ENCODE assay signal across 24 cellular contexts in genomic region chr5:74957029-74957781, GRCh38.
"Had no signal": no experiment of that assay in that cellular context is flagged by ENCODE, and none has a peak within 500 bp of the region (broad histone marks: within the 10 kb centered on the region; RNA-seq: fewer than 3 reads in every experiment).

No MANE protein-coding gene starts in this region.

- ATAC-seq: activated CD4-positive, alpha-beta T cell treated with anti-CD3 and anti-CD28 coated beads for 36 hours; activated T-cell treated with anti-CD3 and anti-CD28 coated beads, Interleukin-2, amount 50 U/mL, for 72 hours; left ventricle myocardium superior; T-helper 17 cell; upper lobe of right lung had no signal

- H3K4me3 ChIP-seq: sigmoid colon, thoracic aorta, upper lobe of right lung had no signal

- FAIRE-seq: endometrium had no signal

- H3K27ac ChIP-seq: foreskin keratinocyte, sigmoid colon, thoracic aorta, upper lobe of right lung had no signal

- H3K4me3 Mint-ChIP-seq: activated B cell treated with CpG ODN at 0.5 μM for 24 hours; activated CD4-positive, alpha-beta memory T cell treated with anti-CD3 and anti-CD28 coated beads for 36 hours; activated CD4-positive, alpha-beta T cell treated with anti-CD3 and anti-CD28 coated beads for 36 hours; activated naive CD4-positive, alpha-beta T cell treated with anti-CD3 and anti-CD28 coated beads for 36 hours; activated naive CD8-positive, alpha-beta T cell treated with anti-CD3 and anti-CD28 coated beads, Interleukin-2, amount 10 ng/mL, durations not matched to agents 7 days and 5 days; activated T-cell treated with anti-CD3 and anti-CD28 coated beads, Interleukin-2, amount 50 U/mL, for 72 hours; T-helper 17 cell had no signal

- H3K9me3 Mint-ChIP-seq: activated CD4-positive, alpha-beta memory T cell treated with anti-CD3 and anti-CD28 coated beads for 36 hours; activated naive CD4-positive, alpha-beta T cell treated with anti-CD3 and anti-CD28 coated beads for 36 hours; activated naive CD8-positive, alpha-beta T cell treated with anti-CD3 and anti-CD28 coated beads, Interleukin-2, amount 10 ng/mL, durations not matched to agents 7 days and 5 days had no signal

- H3K36me3 Mint-ChIP-seq: activated CD4-positive, alpha-beta memory T cell treated with anti-CD3 and anti-CD28 coated beads for 36 hours; activated naive CD8-positive, alpha-beta T cell treated with anti-CD3 and anti-CD28 coated beads, Interleukin-2, amount 10 ng/mL, durations not matched to agents 7 days and 5 days had no signal

- H3K36me3 ChIP-seq: sigmoid colon, thoracic aorta, upper lobe of right lung had no signal

- H3K27me3 ChIP-seq: foreskin keratinocyte, sigmoid colon, upper lobe of right lung had no signal

- H3K4me1 ChIP-seq: sigmoid colon, upper lobe of right lung had no signal

- H3K4me1 Mint-ChIP-seq: activated B cell treated with CpG ODN at 0.5 μM for 24 hours; activated CD4-positive, alpha-beta T cell treated with anti-CD3 and anti-CD28 coated beads for 36 hours had no signal

- DNase-seq: activated B cell treated with CpG ODN at 0.5 μM for 24 hours; activated CD4-positive, alpha-beta memory T cell treated with anti-CD3 and anti-CD28 coated beads for 36 hours; activated CD4-positive, alpha-beta T cell treated with anti-CD3 and anti-CD28 coated beads for 36 hours; activated effector memory CD4-positive, alpha-beta T cell treated with Interleukin-2 at 50 U/mL for 16 hours; activated naive CD4-positive, alpha-beta T cell treated with anti-CD3 and anti-CD28 coated beads for 36 hours; activated naive CD8-positive, alpha-beta T cell treated with anti-CD3 and anti-CD28 coated beads, Interleukin-2, amount 10 ng/mL, durations not matched to agents 7 days and 5 days; activated T-cell treated with anti-CD3 and anti-CD28 coated beads, Interleukin-2, amount 50 U/mL, for 72 hours; amniotic stem cell; cortex of kidney; erythroblast; kidney glomerular epithelial cell; left ventricle myocardium superior; occipital lobe; posterior cingulate gyrus; sigmoid colon; stimulated activated CD4-positive, alpha-beta T cell treated with anti-CD3 and anti-CD28 coated beads, Interleukin-2, amount 100 ng/mL, for 48 hours; stimulated activated CD8-positive, alpha-beta memory T cell treated with anti-CD3 and anti-CD28 coated beads, Interleukin-4, amount 100 ng/mL, for 48 hours; stimulated activated naive CD4-positive, alpha-beta T cell; SW 1271; T-helper 17 cell; upper lobe of right lung had no signal

- H3K27ac Mint-ChIP-seq: activated B cell treated with CpG ODN at 0.5 μM for 24 hours; activated CD4-positive, alpha-beta memory T cell treated with anti-CD3 and anti-CD28 coated beads for 36 hours; activated CD4-positive, alpha-beta T cell treated with anti-CD3 and anti-CD28 coated beads for 36 hours; activated naive CD4-positive, alpha-beta T cell treated with anti-CD3 and anti-CD28 coated beads for 36 hours; activated naive CD8-positive, alpha-beta T cell treated with anti-CD3 and anti-CD28 coated beads, Interleukin-2, amount 10 ng/mL, durations not matched to agents 7 days and 5 days; activated T-cell treated with anti-CD3 and anti-CD28 coated beads, Interleukin-2, amount 50 U/mL, for 72 hours; T-helper 17 cell had no signal

- H3K9me3 ChIP-seq: sigmoid colon, thoracic aorta, upper lobe of right lung had no signal
